In genomic region chr4:99413160-99413559, GRCh38 we compare ENCODE assay signal across 22 cellular contexts. TPM values are rescaled to one million over a fixed set of nuclear protein-coding genes. Genes with fewer than 3 reads are reported as not detected.
DNase-seq lines count a peak whose midpoint lies in the region; ATAC-seq and TF ChIP-seq lines count a peak whose summit lies in the region.
"Had no signal": no experiment of that assay in that cellular context is flagged by ENCODE, and none has a peak within 500 bp of the region (broad histone marks: within the 10 kb centered on the region; RNA-seq: fewer than 3 reads in every experiment).

No MANE protein-coding gene starts in this region.

- H3K27ac Mint-ChIP-seq in neural progenitor cell = no peak overlapping the region
- H3K27ac Mint-ChIP-seq: CD14-positive monocyte, H9 had no signal

- DNase-seq in Right ventricle myocardium inferior (ENCODE audit: missing footprints) (no peak), heart left ventricle (no peak), hepatocyte (ENCODE audit: low spot score) (no peak), neural progenitor cell (ENCODE audit: low spot score) (no peak), thoracic aorta (ENCODE audit: low spot score) (no peak), NCI-H82 treated with DMSO at 0.1 percent for 48 hours (lab: John Stamatoyannopoulos, UW; ENCODE audit: unreplicated experiment) (no peak)
- DNase-seq: 8988T, DMS79 treated with DMSO at 0.1 percent for 48 hours, H9, NCI-H1417, NCI-H187, NCI-H2107, NCI-H510A, NCI-H748 treated with DMSO at 0.1 percent for 48 hours, OCI-M1, SIG-M5 had no signal

- H3K9me3 ChIP-seq in heart left ventricle (no peaks in the 10 kb centered on the region), hepatocyte (ENCODE audit: low read depth) (no peaks in the 10 kb centered on the region), neural progenitor cell (ENCODE audit: low read depth) (no peaks in the 10 kb centered on the region), thoracic aorta (no peaks in the 10 kb centered on the region)

- H3K36me3 ChIP-seq in heart left ventricle = no peaks in the 10 kb centered on the region
- H3K36me3 ChIP-seq in hepatocyte (replicated peaks; ENCODE audit: insufficient read depth, low read depth) = no peaks in the 10 kb centered on the region
- H3K36me3 ChIP-seq in neural progenitor cell = no peaks in the 10 kb centered on the region
- H3K36me3 ChIP-seq in thoracic aorta = no peaks in the 10 kb centered on the region

- H3K9me2 ChIP-seq in hepatocyte (replicated peaks; ENCODE audit: insufficient read depth) = peaks cover 5% of the 10 kb centered on the region

- H3K9ac ChIP-seq in neural progenitor cell = no peak overlapping the region

- H4K20me1 ChIP-seq in hepatocyte (ENCODE audit: insufficient read depth, poor library complexity, severe bottlenecking) (no peaks in the 10 kb centered on the region), neural progenitor cell (ENCODE audit: low read depth) (no peaks in the 10 kb centered on the region)

- no peak overlapping the region for H3K4me3 Mint-ChIP-seq in neural progenitor cell
- H3K4me3 Mint-ChIP-seq: CD14-positive monocyte, H9 had no signal

- no peaks in the 10 kb centered on the region for H3K27me3 Mint-ChIP-seq in neural progenitor cell (ENCODE audit: insufficient read depth, low read depth)

- TF ChIP-seq POLR2A in heart left ventricle (IDR thresholded peaks at IDR 0.05) = no peak

- H3K4me3 ChIP-seq in heart left ventricle = no peak overlapping the region
- H3K4me3 ChIP-seq in hepatocyte = no peak overlapping the region
- H3K4me3 ChIP-seq in neural progenitor cell = no peak overlapping the region
- no peak overlapping the region for H3K4me3 ChIP-seq in thoracic aorta

- H3F3A ChIP-seq in neural progenitor cell (ENCODE audit: low read depth) = no peaks in the 10 kb centered on the region

- peaks cover 4% of the 10 kb centered on the region for H3K4me1 Mint-ChIP-seq in neural progenitor cell
- H3K4me1 Mint-ChIP-seq: CD14-positive monocyte, H9 had no signal

- peak; percentile 24 for ATAC-seq in Right ventricle myocardium inferior
- ATAC-seq in heart left ventricle = no peak
- no peak for ATAC-seq in thoracic aorta (ENCODE audit: insufficient number of reproducible peaks, low FRiP score, low read depth)
- ATAC-seq in HG02610 (IDR thresholded peaks at IDR 0.05; ENCODE audit: unreplicated experiment) = no peak
- ATAC-seq in GM18867 (IDR thresholded peaks at IDR 0.05; ENCODE audit: unreplicated experiment) = no peak

- no peaks in the 10 kb centered on the region for H3K36me3 Mint-ChIP-seq in neural progenitor cell
- H3K36me3 Mint-ChIP-seq: CD14-positive monocyte had no signal

- no peaks in the 10 kb centered on the region for H3K9me3 Mint-ChIP-seq in neural progenitor cell
- H3K9me3 Mint-ChIP-seq: H9 had no signal

- H3K79me2 ChIP-seq in hepatocyte (no peaks in the 10 kb centered on the region), neural progenitor cell (ENCODE audit: low read depth) (no peaks in the 10 kb centered on the region)

- WGBS in heart left ventricle, 4 donors = 77 to 84% (median 80%) methylated on average over 3 of the region's 3 CpGs
- WGBS in hepatocyte (ENCODE audit: low lambda C conversion rate, missing lambda C conversion rate) = 71% methylated on average over 3 of the region's 3 CpGs

- H3K27ac ChIP-seq in heart left ventricle (no peak overlapping the region), hepatocyte (peak overlapping the region; percentile 30), neural progenitor cell (no peak overlapping the region), thoracic aorta (peak overlapping the region; percentile 9 to 62)

- H3K4me2 ChIP-seq in hepatocyte (peak overlapping the region; percentile 28), neural progenitor cell (no peak overlapping the region)

- intact Hi-C loops in Right ventricle myocardium inferior (cut with DNase I) (no loop called here), heart left ventricle (cut with DNase I) (no loop called here)

- H3K27me3 ChIP-seq in heart left ventricle = no peaks in the 10 kb centered on the region
- no peaks in the 10 kb centered on the region for H3K27me3 ChIP-seq in hepatocyte
- H3K27me3 ChIP-seq in neural progenitor cell = no peaks in the 10 kb centered on the region
- no peaks in the 10 kb centered on the region for H3K27me3 ChIP-seq in thoracic aorta (replicated peaks; ENCODE audit: insufficient read depth)

- no peak for TF ChIP-seq CTCF in heart left ventricle (IDR thresholded peaks at IDR 0.05)
- no peak for TF ChIP-seq CTCF in hepatocyte (IDR thresholded peaks at IDR 0.05; ENCODE audit: poor library complexity)
- no peak for TF ChIP-seq CTCF in neural progenitor cell (IDR thresholded peaks at IDR 0.05)
- no peak for TF ChIP-seq CTCF in thoracic aorta (IDR thresholded peaks at IDR 0.05)

- H2AFZ ChIP-seq in hepatocyte (no peak overlapping the region), neural progenitor cell (replicated peaks) (peak overlapping the region; percentile 15)

- peaks cover 0 to 2% (median 0%) of the 10 kb centered on the region in 12 donors for H3K4me1 ChIP-seq in heart left ventricle
- peaks cover 15% of the 10 kb centered on the region for H3K4me1 ChIP-seq in hepatocyte (ENCODE audit: insufficient read depth)
- no peaks in the 10 kb centered on the region for H3K4me1 ChIP-seq in neural progenitor cell
- peaks cover 18 to 32% of the 10 kb centered on the region in 2 donors for H3K4me1 ChIP-seq in thoracic aorta (ENCODE audit: control insufficient read depth in 1 of 2, low read depth in 2 of 2)

RNA-seq across cellular contexts. Expression of gene ADH7, which starts 22.0 kb away (rescaled TPM):
- total RNA-seq in Right ventricle myocardium inferior (not detected), heart left ventricle (not detected), hepatocyte (not detected in 2 replicates), neural progenitor cell (ENCODE audit: low replicate concordance) (not detected in 2 replicates), thoracic aorta (not detected)
- polyA plus RNA-seq in heart left ventricle (not detected), hepatocyte (not detected in 2 replicates)
- total RNA-seq: H9, LHCN-M2, RPMI7951 had no signal
- polyA plus RNA-seq: AG04450, CD14-positive monocyte had no signal

Comparison
In these comparisons a context has a peak if more than half of its experiments do, and no peak if none do; other contexts are left out.
1. H3K27ac ChIP-seq: peak in hepatocyte (single experiment) and thoracic aorta (2 of 2); none in heart left ventricle (0 of 12) and neural progenitor cell (single experiment).